ENCODE assay signal across 10 cellular contexts in the genomic region with DNA sequence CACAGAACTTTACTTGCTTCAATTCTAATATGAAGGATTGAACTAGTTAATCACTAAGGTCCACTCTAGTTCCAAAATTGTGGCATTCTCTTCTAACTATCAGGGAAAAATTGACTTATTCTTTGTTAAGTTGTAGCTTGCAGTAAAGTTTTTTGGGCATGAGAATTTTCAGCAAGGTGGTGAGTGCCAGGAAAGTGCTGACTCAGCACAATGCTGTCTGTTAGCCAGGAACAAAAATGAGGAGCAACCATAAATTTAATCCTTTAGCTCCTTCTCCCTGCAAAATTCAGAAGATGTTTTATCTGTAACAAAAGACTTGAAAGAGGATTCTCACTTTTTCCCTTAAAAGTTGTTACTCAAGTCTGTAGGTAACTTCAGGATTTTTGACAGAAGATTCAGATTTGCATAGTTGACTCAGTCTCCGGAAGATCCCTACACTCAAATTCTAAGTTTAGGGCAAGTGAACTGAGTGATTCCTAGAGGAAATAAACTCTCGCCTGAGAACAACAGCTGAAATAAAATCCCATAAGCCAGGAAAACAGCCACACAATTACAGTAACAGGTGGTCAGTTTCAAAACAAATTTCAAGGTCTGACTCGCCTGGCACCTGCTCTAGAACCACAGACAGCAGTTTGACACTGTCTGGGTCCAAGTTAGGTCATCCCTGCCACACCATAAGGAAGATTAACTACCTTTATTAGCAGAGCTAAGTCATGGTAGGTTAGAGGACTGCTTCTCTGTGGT.
DNase-seq lines count a peak whose midpoint lies in the region; ATAC-seq lines count a peak whose summit lies in the region.
"Had no signal": no experiment of that assay in that cellular context is flagged by ENCODE, and none has a peak within 500 bp of the region (broad histone marks: within the 10 kb centered on the region; RNA-seq: fewer than 3 reads in every experiment).

No MANE protein-coding gene starts in this region.

- H3K27ac Mint-ChIP-seq in T-helper 2 cell treated with Interferon-gamma antibody and Interleukin-4, amounts not matched to agents 5 μg/mL and 100 μg/mL, for 36 hours: no peak overlapping the region

- peaks cover 42% of the 10 kb centered on the region for H3K36me3 Mint-ChIP-seq in T-helper 2 cell treated with Interferon-gamma antibody and Interleukin-4, amounts not matched to agents 5 μg/mL and 100 μg/mL, for 36 hours (ENCODE audit: low read depth)

- ATAC-seq in GM18517 (IDR thresholded peaks at IDR 0.05; ENCODE audit: unreplicated experiment): peak; percentile 71
- peak; percentile 45 for ATAC-seq in GM21360 (IDR thresholded peaks at IDR 0.05; ENCODE audit: unreplicated experiment)
- peak; percentile 65 for ATAC-seq in HG03460 (IDR thresholded peaks at IDR 0.05; ENCODE audit: unreplicated experiment)

- no peaks in the 10 kb centered on the region for H3K27me3 Mint-ChIP-seq in T-helper 2 cell treated with Interferon-gamma antibody and Interleukin-4, amounts not matched to agents 5 μg/mL and 100 μg/mL, for 36 hours (ENCODE audit: low read depth)
- H3K27me3 Mint-ChIP-seq: dendritic cell treated with granulocyte-macrophage colony-stimulating factor and Interleukin-4, amounts not matched to agents 40 ng/mL and 50 ng/mL, for 4 days had no signal

- DNase-seq in glomerular visceral epithelial cell (ENCODE audit: extremely low spot score) (peak; percentile 59), cerebellar nuclear complex (lab: John Stamatoyannopoulos, UW) (no peak), amygdala (lab: John Stamatoyannopoulos, UW) (no peak)
- no peak for DNase-seq in T-helper 2 cell treated with Interferon-gamma antibody and Interleukin-4, amounts not matched to agents 5 μg/mL and 100 μg/mL, for 36 hours (ENCODE audit: low spot score)
- DNase-seq in stimulated activated CD4-positive, alpha-beta T cell treated with anti-CD3 and anti-CD28 coated beads, Interleukin-2, amount 100 ng/mL, for 48 hours: no peak
- DNase-seq: NCI-H1436 treated with DMSO at 0.1 percent for 48 hours had no signal

- H3K9me3 Mint-ChIP-seq in T-helper 2 cell treated with Interferon-gamma antibody and Interleukin-4, amounts not matched to agents 5 μg/mL and 100 μg/mL, for 36 hours: peaks cover 5% of the 10 kb centered on the region
- H3K9me3 Mint-ChIP-seq: dendritic cell treated with granulocyte-macrophage colony-stimulating factor and Interleukin-4, amounts not matched to agents 40 ng/mL and 50 ng/mL, for 4 days had no signal

- H3K4me1 Mint-ChIP-seq in T-helper 2 cell treated with Interferon-gamma antibody and Interleukin-4, amounts not matched to agents 5 μg/mL and 100 μg/mL, for 36 hours (ENCODE audit: low read depth): peaks cover 43% of the 10 kb centered on the region

- H3K4me3 Mint-ChIP-seq in T-helper 2 cell treated with Interferon-gamma antibody and Interleukin-4, amounts not matched to agents 5 μg/mL and 100 μg/mL, for 36 hours: no peak overlapping the region
- H3K4me3 Mint-ChIP-seq: dendritic cell treated with granulocyte-macrophage colony-stimulating factor and Interleukin-4, amounts not matched to agents 40 ng/mL and 50 ng/mL, for 4 days had no signal
